ENCODE assay signal across 8 cellular contexts in the genomic region with DNA sequence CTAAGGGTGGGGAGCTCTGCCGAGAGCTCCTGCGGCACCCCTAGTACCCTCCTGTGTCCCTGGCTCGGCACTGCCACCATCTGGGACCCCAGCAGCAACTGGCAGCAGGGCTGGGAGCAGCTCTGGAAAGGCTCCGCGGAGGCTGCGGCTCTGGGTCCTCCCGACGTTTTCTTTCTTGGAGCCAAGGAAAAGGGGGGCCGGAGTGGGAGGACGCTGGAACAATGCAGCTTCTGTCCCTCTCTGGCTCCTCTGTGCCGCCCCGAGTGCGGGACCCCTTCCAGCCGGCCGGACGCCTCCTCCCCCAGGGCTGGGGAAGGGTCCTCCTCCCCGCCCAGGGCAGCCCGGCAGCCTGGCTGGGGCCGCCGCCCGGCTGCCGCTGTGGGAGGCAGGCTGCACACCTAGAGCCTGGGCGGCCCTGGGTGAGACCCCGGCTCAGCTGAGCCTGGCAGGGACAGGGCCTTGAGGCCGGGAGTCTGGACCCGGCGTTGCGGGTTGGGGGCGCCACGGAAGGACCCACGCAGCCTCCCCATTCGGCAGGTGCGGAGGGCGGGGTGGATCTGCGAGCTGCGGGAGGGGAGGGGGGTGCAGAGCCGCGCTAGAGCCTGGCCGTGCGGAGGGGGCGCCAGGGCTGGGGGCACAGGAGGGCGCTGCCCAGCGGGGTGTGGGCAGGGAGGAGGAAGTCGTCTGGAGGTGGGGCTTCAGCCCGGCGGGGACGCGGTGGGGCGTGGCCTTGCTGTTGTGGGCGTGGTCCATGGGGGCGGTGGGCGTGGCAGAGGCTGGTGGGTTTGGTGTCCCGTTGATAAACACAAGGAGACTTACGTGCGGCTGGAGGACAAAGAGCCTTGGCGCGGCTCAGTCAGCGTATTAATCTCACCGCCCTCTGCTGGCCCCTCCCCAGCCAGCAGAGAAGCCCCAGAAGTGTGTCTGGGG. TPM values are rescaled to one million over a fixed set of nuclear protein-coding genes. Genes with fewer than 3 reads are reported as not detected.
DNase-seq lines count a peak whose midpoint lies in the region; ATAC-seq and TF ChIP-seq lines count a peak whose summit lies in the region.

No MANE protein-coding gene starts in this region.

- DNase-seq in NCI-H2081 (lab: John Stamatoyannopoulos, UW) (peak; percentile 35 to 39), NCI-H2081 treated with DMSO at 0.1 percent for 48 hours (lab: John Stamatoyannopoulos, UW) (no peak), WERI-Rb-1 (peak; percentile 92), kidney epithelial cell (ENCODE audit: low read depth) (no peak), H4 (ENCODE audit: low spot score) (no peak)
- DNase-seq in central memory CD8-positive, alpha-beta T cell (ENCODE audit: low spot score in 2 of 2) = peak; percentile 42 to 45
- peak; percentile 48 to 59 for DNase-seq in stimulated activated CD4-positive, alpha-beta T cell treated with anti-CD3 and anti-CD28 coated beads, Interleukin-15, amount 100 ng/mL, for 48 hours (ENCODE audit: low read depth in 2 of 2)

- H3K36me3 Mint-ChIP-seq in central memory CD8-positive, alpha-beta T cell (ENCODE audit: insufficient read depth) = no peaks in the 10 kb centered on the region

- ATAC-seq in central memory CD8-positive, alpha-beta T cell (replicated peaks; ENCODE audit: extremely low read depth, poor library complexity, severe bottlenecking) = peak; percentile 36
- no peak for ATAC-seq in GM21529 (IDR thresholded peaks at IDR 0.05; ENCODE audit: unreplicated experiment)

- H3K4me1 Mint-ChIP-seq in central memory CD8-positive, alpha-beta T cell = no peaks in the 10 kb centered on the region

- no peaks in the 10 kb centered on the region for H3K9me3 ChIP-seq in WERI-Rb-1 (ENCODE audit: severe bottlenecking)

- no peaks in the 10 kb centered on the region for H3K9me3 Mint-ChIP-seq in central memory CD8-positive, alpha-beta T cell

- H3K27ac ChIP-seq in WERI-Rb-1 = peak overlapping the region; percentile 89

- H3K36me3 ChIP-seq in WERI-Rb-1 = peaks cover 67% of the 10 kb centered on the region
- no peaks in the 10 kb centered on the region for H3K36me3 ChIP-seq in kidney epithelial cell (ENCODE audit: control insufficient read depth, insufficient read depth, low read length)

- H3K4me3 ChIP-seq in WERI-Rb-1 (ENCODE audit: low read depth, low read length) (no peak overlapping the region), kidney epithelial cell (ENCODE audit: low read depth, low read length) (peak overlapping the region; percentile 38)

- no peaks in the 10 kb centered on the region for H3K27me3 ChIP-seq in WERI-Rb-1 (ENCODE audit: insufficient read depth, low read depth, severe bottlenecking)
- H3K27me3 ChIP-seq in kidney epithelial cell (ENCODE audit: control insufficient read depth, insufficient read depth, low read length) = no peaks in the 10 kb centered on the region

- no peaks in the 10 kb centered on the region for H3K27me3 Mint-ChIP-seq in central memory CD8-positive, alpha-beta T cell

- no peak overlapping the region for H3K4me3 Mint-ChIP-seq in central memory CD8-positive, alpha-beta T cell

- H3K27ac Mint-ChIP-seq in central memory CD8-positive, alpha-beta T cell (ENCODE audit: low read depth) = no peak overlapping the region

- TF ChIP-seq CTCF in WERI-Rb-1 (IDR thresholded peaks at IDR 0.05; ENCODE audit: low read depth, low read length) (0 out of 2 replicates have a peak, but pooled peaks have one; percentile 13), kidney epithelial cell (IDR thresholded peaks at IDR 0.05; ENCODE audit: insufficient read depth, low read length, poor library complexity, severe bottlenecking) (no peak)

RNA-seq across cellular contexts. Expression of a gene that starts 15.1 kb away (rescaled TPM):
- total RNA-seq in kidney epithelial cell = 31.8 and 41.3 TPM in 2 replicates
- 5.1 and 8.9 TPM in 2 replicates for total RNA-seq in H4 (2014; rRNA removed; shearing (Covaris generic))

RNA-seq across cellular contexts. Expression of a gene that starts 21.1 kb away (rescaled TPM):
- 24.3 and 27.5 TPM in 2 replicates for total RNA-seq in kidney epithelial cell
- total RNA-seq in H4 (2014; rRNA removed; shearing (Covaris generic)) = 26.5 and 39.6 TPM in 2 replicates

RNA-seq across cellular contexts. Expression of a gene that starts 31.0 kb away (rescaled TPM):
- 1.9 and 2.0 TPM in 2 replicates for total RNA-seq in kidney epithelial cell
- 0.17 and 0.18 TPM in 2 replicates for total RNA-seq in H4 (2014; rRNA removed; shearing (Covaris generic))

RNA-seq across cellular contexts. Expression of a gene that starts 38.6 kb away (rescaled TPM):
- under 0.01 and 0.04 TPM in 2 replicates for total RNA-seq in kidney epithelial cell
- total RNA-seq in H4 (2014; rRNA removed; shearing (Covaris generic)) = not detected in 2 replicates

RNA-seq across cellular contexts. Expression of a gene that starts 57.5 kb away (rescaled TPM):
- 14.9 and 21.0 TPM in 2 replicates for total RNA-seq in kidney epithelial cell
- 2.8 and 5.6 TPM in 2 replicates for total RNA-seq in H4 (2014; rRNA removed; shearing (Covaris generic))

Comparison
In these comparisons a context has a peak if more than half of its experiments do, and no peak if none do; other contexts are left out.
1. DNase-seq: peak in NCI-H2081 (2 of 2), WERI-Rb-1 (single experiment), central memory CD8-positive, alpha-beta T cell (2 of 2) and stimulated activated CD4-positive, alpha-beta T cell treated with anti-CD3 and anti-CD28 coated beads, Interleukin-15, amount 100 ng/mL, for 48 hours (2 of 2); none in NCI-H2081 treated with DMSO at 0.1 percent for 48 hours (single experiment), kidney epithelial cell (single experiment) and H4 (single experiment).